In the genomic region with DNA sequence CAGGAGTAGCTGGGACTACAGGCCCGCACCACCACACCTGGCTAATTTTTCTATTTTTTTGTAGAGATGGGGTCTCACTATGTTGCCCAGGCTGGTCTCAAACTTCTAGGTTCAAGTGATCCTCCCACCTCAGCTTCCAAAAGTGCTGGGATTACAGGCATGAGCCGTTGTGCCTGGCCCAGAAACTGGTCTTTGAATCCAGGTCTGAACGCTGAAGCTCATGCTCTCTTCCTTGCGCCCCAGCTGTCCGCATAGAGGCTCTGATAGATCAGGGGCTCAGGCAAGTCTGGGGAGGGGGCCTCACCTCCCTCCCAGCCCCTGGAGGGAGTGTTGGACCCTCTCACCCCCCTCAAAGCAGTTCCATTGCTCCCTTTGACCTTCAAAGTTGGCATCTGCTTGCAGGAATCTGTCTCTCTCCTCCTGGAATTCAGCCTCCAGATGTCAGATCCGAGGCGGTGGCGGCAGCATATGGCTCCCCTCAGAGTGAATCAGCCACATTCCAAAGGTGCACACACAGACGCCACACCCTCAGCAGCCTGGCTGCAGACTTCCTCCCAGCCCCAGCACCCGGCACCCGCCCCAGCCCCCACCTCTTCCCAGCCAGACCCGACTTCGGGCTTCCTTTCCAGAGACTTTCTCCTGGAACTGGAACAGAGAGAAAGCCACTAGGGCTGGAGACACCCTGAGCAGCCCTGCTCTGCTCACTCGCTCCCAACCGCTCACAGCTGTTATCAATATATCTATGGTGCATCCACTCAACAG, we compare ENCODE assay signal across 8 cellular contexts. TPM values are rescaled to one million over a fixed set of nuclear protein-coding genes. Genes with fewer than 3 reads are reported as not detected.
DNase-seq lines count a peak whose midpoint lies in the region; ATAC-seq, FAIRE-seq and TF ChIP-seq lines count a peak whose summit lies in the region.

No MANE protein-coding gene starts in this region.

- peaks cover 37% of the 10 kb centered on the region for H3F3A ChIP-seq in PC-9 (ENCODE audit: insufficient read depth, low read depth)

- ATAC-seq in GM18867 (IDR thresholded peaks at IDR 0.05; ENCODE audit: unreplicated experiment) (no peak), GM18517 (IDR thresholded peaks at IDR 0.05; ENCODE audit: unreplicated experiment) (no peak)

- TSS peak; percentile 20 for BruUV-seq in PC-9 (replicated peaks; lab: Mats Ljungman, UMichigan)

- no peak overlapping the region for H2BK5ac ChIP-seq in neuronal stem cell (ENCODE audit: low read length)

- no peak for TF ChIP-seq CTCF in PC-9 (conservative IDR thresholded peaks at IDR 0.05)
- TF ChIP-seq CTCF in fibroblast of lung (conservative IDR thresholded peaks at IDR 0.05 in 1 of 2, IDR thresholded peaks at IDR 0.05 in 1 of 2; ENCODE audit: low read depth in 1 of 2, low read length in 2 of 2), result no peak
- TF ChIP-seq CTCF in D721Med (IDR thresholded peaks at IDR 0.05; ENCODE audit: insufficient read depth, missing control alignments), result no peak

- no peaks in the 10 kb centered on the region for H4K20me1 ChIP-seq in PC-9 (ENCODE audit: insufficient read depth)
- H4K20me1 ChIP-seq in fibroblast of lung (ENCODE audit: control insufficient read depth, extremely low read depth, insufficient read depth, low read length), result no peaks in the 10 kb centered on the region

- FAIRE-seq in D721Med (lab: Jason Lieb, UNC), result no peak

- no peaks in the 10 kb centered on the region for H3K9me2 ChIP-seq in PC-9 (ENCODE audit: insufficient read depth)

- H3K14ac ChIP-seq in neuronal stem cell (ENCODE audit: low read length), result peak overlapping the region; percentile 56

- no peak overlapping the region for H2BK15ac ChIP-seq in neuronal stem cell (ENCODE audit: low read length)

- H3K4me3 ChIP-seq in PC-9, result peak overlapping the region; percentile 15; the same call in 1 of the 2 replicates
- H3K4me3 ChIP-seq in fibroblast of lung (replicated peaks in 1 of 4; ENCODE audit: control extremely low read depth in 1 of 4, insufficient read depth in 1 of 4, low read depth in 3 of 4, low read length in 4 of 4), result peak overlapping the region in 1 of 4 experiments; percentile 8
- H3K4me3 ChIP-seq in neuronal stem cell (ENCODE audit: low read length in 2 of 2), result no peak overlapping the region

- H3K4me1 ChIP-seq in PC-9 (replicated peaks; ENCODE audit: insufficient read depth) (peaks cover 33% of the 10 kb centered on the region), fibroblast of lung (ENCODE audit: control insufficient read depth, extremely low read depth, insufficient read depth, low read length) (peaks cover 13% of the 10 kb centered on the region), neuronal stem cell (ENCODE audit: control insufficient read depth in 2 of 2, insufficient read depth in 1 of 2, low read depth in 1 of 2, low read length in 2 of 2) (peaks cover 12 to 17% of the 10 kb centered on the region in 2 donors)

- H3K27me3 ChIP-seq in PC-9 (ENCODE audit: insufficient read depth, low read depth), result no peaks in the 10 kb centered on the region
- no peaks in the 10 kb centered on the region for H3K27me3 ChIP-seq in fibroblast of lung (ENCODE audit: control insufficient read depth, insufficient read depth, low read length)
- no peaks in the 10 kb centered on the region for H3K27me3 ChIP-seq in neuronal stem cell (ENCODE audit: control insufficient read depth in 3 of 3, insufficient read depth in 3 of 3, low read depth in 1 of 3, low read length in 3 of 3)

- no peak overlapping the region for H3K4ac ChIP-seq in neuronal stem cell (ENCODE audit: low read length)

- POLR2A ChIA-PET in PC-9 (lab: Charles Lee; ENCODE audit: unreplicated experiment), result interaction anchor here (0.6 to 0.8 kb wide), 4 partner anchors 19 to 405 kb away, joined by 3 to 5 read pairs (median 4); no protein-coding TSS in a partner anchor

- peak overlapping the region; percentile 23 for H3K23ac ChIP-seq in neuronal stem cell (ENCODE audit: low read depth, low read length, poor library complexity)

- H3K18ac ChIP-seq in neuronal stem cell (ENCODE audit: low read length), result peak overlapping the region; percentile 71

- WGBS in neuronal stem cell (ENCODE audit: extremely low coverage in 2 of 2, insufficient read length in 2 of 2, insufficient replicate concordance in 1 of 2), 2 donors, result no CpG with 5 or more reads among the region's 15 CpGs

- DNase-seq in Caki2 (ENCODE audit: low read depth), result peak; percentile 88
- DNase-seq in PC-9, result peak; percentile 91 to 96
- DNase-seq in fibroblast of lung (ENCODE audit: low read depth in 2 of 2), result peak; percentile 89 to 97
- DNase-seq in neuronal stem cell (ENCODE audit: low spot score), result no peak
- DNase-seq in D721Med (ENCODE audit: insufficient read length, low spot score), result no peak
- no peak for DNase-seq in NCI-H187 treated with DMSO at 0.1 percent for 48 hours (lab: John Stamatoyannopoulos, UW)

- H2AFZ ChIP-seq in PC-9 (no peak overlapping the region), fibroblast of lung (ENCODE audit: low read length) (peak overlapping the region; percentile 43), neuronal stem cell (ENCODE audit: low read length) (peak overlapping the region; percentile 82)

- H3K79me2 ChIP-seq in PC-9 (ENCODE audit: low read depth) (no peaks in the 10 kb centered on the region), fibroblast of lung (ENCODE audit: control insufficient read depth, insufficient read depth, low read length) (no peaks in the 10 kb centered on the region)

- no peak overlapping the region for H4K91ac ChIP-seq in neuronal stem cell (ENCODE audit: low read depth, low read length, poor library complexity)

- H3K9ac ChIP-seq in fibroblast of lung (ENCODE audit: insufficient read depth, low read length), result no peak overlapping the region
- no peak overlapping the region for H3K9ac ChIP-seq in neuronal stem cell (ENCODE audit: low read depth, low read length, poor library complexity)

- in situ Hi-C loops in Caki2 (cut with HindIII; ENCODE audit: low pct_unique_long_range_greater_than_20kb, low sequenced_read_pairs), result no loop called here

- no peaks in the 10 kb centered on the region for H3K9me3 ChIP-seq in PC-9 (ENCODE audit: insufficient read depth, low read depth)
- H3K9me3 ChIP-seq in fibroblast of lung (ENCODE audit: control insufficient read depth, insufficient read depth, low read depth, low read length), result no peaks in the 10 kb centered on the region
- no peaks in the 10 kb centered on the region for H3K9me3 ChIP-seq in neuronal stem cell (replicated peaks in 1 of 2; ENCODE audit: control insufficient read depth in 2 of 2, insufficient read depth in 1 of 2, low read depth in 1 of 2, low read length in 2 of 2)

- peak overlapping the region; percentile 68 for H3K4me2 ChIP-seq in PC-9
- H3K4me2 ChIP-seq in fibroblast of lung (ENCODE audit: extremely low read depth, insufficient read depth, low read length), result peak overlapping the region; percentile 75
- H3K4me2 ChIP-seq in neuronal stem cell (ENCODE audit: insufficient read depth, low read length, poor library complexity, severe bottlenecking), result no peak overlapping the region

- H3K36me3 ChIP-seq in PC-9 (ENCODE audit: low read depth) (0 out of 2 replicates have a peak, but pooled peaks cover 5% of the 10 kb centered on the region), fibroblast of lung (ENCODE audit: control insufficient read depth, insufficient read depth, low read length) (no peaks in the 10 kb centered on the region), neuronal stem cell (replicated peaks in 1 of 2; ENCODE audit: control insufficient read depth in 2 of 2, insufficient read depth in 2 of 2, low read length in 2 of 2) (no peaks in the 10 kb centered on the region)

- no peak overlapping the region for H4K8ac ChIP-seq in neuronal stem cell (ENCODE audit: low read depth, low read length)

- intact Hi-C loops in PC-9 (cut with micrococcal nuclease; ENCODE audit: unreplicated experiment), result loop anchor here (1.0 to 10.0 kb wide), 3 partner anchors 8 to 646 kb away; no protein-coding TSS in a partner anchor

- no peak overlapping the region for H2AK5ac ChIP-seq in neuronal stem cell (ENCODE audit: low read depth, low read length)

- CTCF ChIA-PET in PC-9 (lab: Charles Lee), result interaction anchor here (0.6 to 2.1 kb wide), 4 partner anchors 10 to 81 kb away, joined by 3 to 7 read pairs (median 4); no protein-coding TSS in a partner anchor

- no peak overlapping the region for H2BK120ac ChIP-seq in neuronal stem cell (ENCODE audit: low read depth, low read length)

- H3K27ac ChIP-seq in PC-9, result peak overlapping the region; percentile 73
- peak overlapping the region; percentile 75 for H3K27ac ChIP-seq in fibroblast of lung (ENCODE audit: insufficient read depth, low read length)
- H3K27ac ChIP-seq in neuronal stem cell (replicated peaks; ENCODE audit: low read length), result peak overlapping the region; percentile 35

- no peaks in the 10 kb centered on the region for H3K79me1 ChIP-seq in neuronal stem cell (ENCODE audit: low read depth, low read length)

- H2BK12ac ChIP-seq in neuronal stem cell (ENCODE audit: low read length), result no peak overlapping the region

RNA-seq across cellular contexts. Expression of gene GLIS2, which starts 16.9 kb away (rescaled TPM):
- total RNA-seq in Caki2 (2014; rRNA removed; shearing (Covaris generic); ENCODE audit: low replicate concordance), result 5.7 and 7.4 TPM in 2 replicates
- total RNA-seq in PC-9 (2021), result 44.2 and 48.3 TPM in 2 replicates
- total RNA-seq in fibroblast of lung, result 2.6 and 4.0 TPM in 2 replicates
- 5.6 and 6.0 TPM in 2 replicates for polyA plus RNA-seq in fibroblast of lung
- polyA plus RNA-seq in fibroblast of lung (2012), result 18.6 and 23.8 TPM in 2 replicates
- polyA minus RNA-seq in fibroblast of lung (ENCODE audit: low replicate concordance), result 23.4 and 23.6 TPM in 2 replicates
- polyA plus RNA-seq in neuronal stem cell (2013, experiment 1 of 2), result 7.6 TPM
- 7.9 TPM for polyA plus RNA-seq in neuronal stem cell (2013, experiment 2 of 2)

RNA-seq across cellular contexts. Expression of gene TFAP4, which starts 26.1 kb away (rescaled TPM):
- total RNA-seq in Caki2 (2014; rRNA removed; shearing (Covaris generic); ENCODE audit: low replicate concordance), result 35.1 TPM in 2 replicates
- total RNA-seq in PC-9 (2021) (25.0 and 34.8 TPM in 2 replicates), fibroblast of lung (8.2 and 8.9 TPM in 2 replicates)
- polyA plus RNA-seq in fibroblast of lung, result 3.5 and 6.6 TPM in 2 replicates
- polyA plus RNA-seq in fibroblast of lung (2012), result 6.8 and 9.5 TPM in 2 replicates
- 7.0 and 9.8 TPM in 2 replicates for polyA minus RNA-seq in fibroblast of lung (ENCODE audit: low replicate concordance)
- polyA plus RNA-seq in neuronal stem cell (2013, experiment 1 of 2), result 18.5 TPM
- polyA plus RNA-seq in neuronal stem cell (2013, experiment 2 of 2), result 20.5 TPM

RNA-seq across cellular contexts. Expression of gene PAM16, which starts 52.2 kb away (rescaled TPM):
- 58.8 and 80.7 TPM in 2 replicates for total RNA-seq in Caki2 (2014; rRNA removed; shearing (Covaris generic); ENCODE audit: low replicate concordance)
- total RNA-seq in PC-9 (2021) (95.9 and 110 TPM in 2 replicates), fibroblast of lung (24.4 and 34.3 TPM in 2 replicates)
- polyA plus RNA-seq in fibroblast of lung, result 14.8 and 19.9 TPM in 2 replicates
- 28.6 and 37.1 TPM in 2 replicates for polyA plus RNA-seq in fibroblast of lung (2012)
- polyA minus RNA-seq in fibroblast of lung (ENCODE audit: low replicate concordance), result 9.2 and 9.5 TPM in 2 replicates
- 76.9 TPM for polyA plus RNA-seq in neuronal stem cell (2013, experiment 1 of 2)
- 74.7 TPM for polyA plus RNA-seq in neuronal stem cell (2013, experiment 2 of 2)

RNA-seq across cellular contexts. Expression of gene SRL, which starts 57.1 kb away (rescaled TPM):
- total RNA-seq in Caki2 (2014; rRNA removed; shearing (Covaris generic); ENCODE audit: low replicate concordance), result not detected in 2 replicates
- total RNA-seq in PC-9 (2021) (not detected in 2 replicates), fibroblast of lung (under 0.01 and 0.17 TPM in 2 replicates)
- 0.07 TPM in 2 replicates for polyA plus RNA-seq in fibroblast of lung
- 0.03 and 0.06 TPM in 2 replicates for polyA plus RNA-seq in fibroblast of lung (2012)
- polyA minus RNA-seq in fibroblast of lung (ENCODE audit: low replicate concordance), result not detected in 2 replicates
- polyA plus RNA-seq in neuronal stem cell (2013, experiment 1 of 2), result 0.04 TPM
- 0.04 TPM for polyA plus RNA-seq in neuronal stem cell (2013, experiment 2 of 2)

Comparison
In these comparisons a context has a peak if more than half of its experiments do, and no peak if none do; other contexts are left out.
1. DNase-seq: peak in Caki2 (single experiment), PC-9 (2 of 2) and fibroblast of lung (2 of 2); none in neuronal stem cell (single experiment), D721Med (single experiment) and NCI-H187 treated with DMSO at 0.1 percent for 48 hours (single experiment).
2. Peak in every context shown above with its lines, with median percentiles within 50 percentile points of each other: H3K27ac ChIP-seq.